Comparison of ENCODE assay signal across 1 cellular context in the genomic region with DNA sequence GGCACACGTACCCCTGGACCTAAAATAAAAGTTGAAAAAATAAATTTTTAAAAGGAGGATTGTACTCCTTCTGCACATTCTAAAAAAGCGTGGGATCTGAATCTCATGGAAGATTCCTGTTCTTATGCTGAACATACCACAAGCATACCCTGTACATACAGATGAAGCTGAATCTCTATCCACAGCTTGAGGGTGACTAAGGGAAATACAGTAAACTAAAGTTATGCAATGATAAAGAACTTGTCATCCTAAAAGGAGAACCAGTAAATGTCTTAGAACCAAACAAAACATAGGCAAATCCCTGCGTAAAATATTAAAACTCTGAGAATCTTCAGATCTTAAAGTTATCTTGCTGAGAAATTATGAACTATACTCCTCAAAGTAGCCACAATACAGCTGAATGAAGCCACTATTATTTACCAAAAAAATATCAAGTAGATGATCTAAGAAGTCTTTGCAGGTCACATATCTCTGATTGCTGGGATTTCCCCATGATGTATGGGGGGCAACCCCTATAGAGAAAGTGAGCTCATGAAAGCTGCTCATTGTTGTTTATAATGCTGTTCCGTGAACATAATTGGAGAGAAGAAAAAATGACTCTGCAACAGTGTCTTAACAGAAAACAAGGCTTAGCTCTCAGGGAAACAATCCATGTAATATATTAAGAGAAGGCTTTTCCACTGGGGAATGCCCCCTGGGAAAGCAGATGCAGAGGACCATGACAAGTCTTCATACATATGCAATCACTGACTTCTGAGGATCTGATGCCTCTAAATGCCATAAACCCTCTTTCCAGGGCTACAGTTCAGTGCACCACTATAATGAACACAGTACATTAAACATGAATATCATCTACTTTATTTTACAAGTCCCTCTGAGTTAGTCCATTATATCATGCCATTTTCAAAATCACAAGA.
A peak's percentile ranks its signal among the peaks of the same experiment; 100 is the strongest.
TF ChIP-seq lines count a peak whose summit lies in the region.

No MANE protein-coding gene starts in this region.

TF ChIP-seq in K562, 482 proteins besides CTCF, POLR2A, EP300 and RAD21 (continued from another document and continues in another):
- no peak for TF ChIP-seq E4F1 (CRISPR knock-in tag; IDR thresholded peaks at IDR 0.05; ENCODE audit: borderline replicate concordance)
- TF ChIP-seq MAFF (IDR thresholded peaks at IDR 0.05; ENCODE audit: low read length), result peak; percentile 71; the same call in 1 of the 2 replicates
- TF ChIP-seq HNRNPK (IDR thresholded peaks at IDR 0.05; ENCODE audit: low read depth, low read length, poor library complexity, severe bottlenecking), result no peak
- TF ChIP-seq MAX (CRISPR knock-in tag; IDR thresholded peaks at IDR 0.05), result no peak
- peak; percentile 18; the same call in 1 of the 2 replicates for TF ChIP-seq SP1 (CRISPR knock-in tag; IDR thresholded peaks at IDR 0.05)
- no peak for TF ChIP-seq NONO (IDR thresholded peaks at IDR 0.05; ENCODE audit: low read depth in 2 of 2, low read length in 1 of 2)
- peak; percentile 70 for TF ChIP-seq MAFK (IDR thresholded peaks at IDR 0.05; ENCODE audit: low read length)
- TF ChIP-seq, protein P1, sequence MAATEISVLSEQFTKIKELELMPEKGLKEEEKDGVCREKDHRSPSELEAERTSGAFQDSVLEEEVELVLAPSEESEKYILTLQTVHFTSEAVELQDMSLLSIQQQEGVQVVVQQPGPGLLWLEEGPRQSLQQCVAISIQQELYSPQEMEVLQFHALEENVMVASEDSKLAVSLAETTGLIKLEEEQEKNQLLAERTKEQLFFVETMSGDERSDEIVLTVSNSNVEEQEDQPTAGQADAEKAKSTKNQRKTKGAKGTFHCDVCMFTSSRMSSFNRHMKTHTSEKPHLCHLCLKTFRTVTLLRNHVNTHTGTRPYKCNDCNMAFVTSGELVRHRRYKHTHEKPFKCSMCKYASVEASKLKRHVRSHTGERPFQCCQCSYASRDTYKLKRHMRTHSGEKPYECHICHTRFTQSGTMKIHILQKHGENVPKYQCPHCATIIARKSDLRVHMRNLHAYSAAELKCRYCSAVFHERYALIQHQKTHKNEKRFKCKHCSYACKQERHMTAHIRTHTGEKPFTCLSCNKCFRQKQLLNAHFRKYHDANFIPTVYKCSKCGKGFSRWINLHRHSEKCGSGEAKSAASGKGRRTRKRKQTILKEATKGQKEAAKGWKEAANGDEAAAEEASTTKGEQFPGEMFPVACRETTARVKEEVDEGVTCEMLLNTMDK (IDR thresholded peaks at IDR 0.05; ENCODE audit: borderline replicate concordance, insufficient read depth, low read depth, low read length, poor library complexity, severe bottlenecking), result no peak
- no peak for TF ChIP-seq CXXC5 (CRISPR knock-in tag; IDR thresholded peaks at IDR 0.05)
- no peak for TF ChIP-seq BRD4 (IDR thresholded peaks at IDR 0.05)
- no peak for TF ChIP-seq ZNF408 (CRISPR knock-in tag; IDR thresholded peaks at IDR 0.05; ENCODE audit: low read depth)
- TF ChIP-seq ZNF512 (tag; IDR thresholded peaks at IDR 0.05), result no peak
- no peak for TF ChIP-seq MCM2 (IDR thresholded peaks at IDR 0.05; ENCODE audit: low read depth)
- TF ChIP-seq, protein P2, sequence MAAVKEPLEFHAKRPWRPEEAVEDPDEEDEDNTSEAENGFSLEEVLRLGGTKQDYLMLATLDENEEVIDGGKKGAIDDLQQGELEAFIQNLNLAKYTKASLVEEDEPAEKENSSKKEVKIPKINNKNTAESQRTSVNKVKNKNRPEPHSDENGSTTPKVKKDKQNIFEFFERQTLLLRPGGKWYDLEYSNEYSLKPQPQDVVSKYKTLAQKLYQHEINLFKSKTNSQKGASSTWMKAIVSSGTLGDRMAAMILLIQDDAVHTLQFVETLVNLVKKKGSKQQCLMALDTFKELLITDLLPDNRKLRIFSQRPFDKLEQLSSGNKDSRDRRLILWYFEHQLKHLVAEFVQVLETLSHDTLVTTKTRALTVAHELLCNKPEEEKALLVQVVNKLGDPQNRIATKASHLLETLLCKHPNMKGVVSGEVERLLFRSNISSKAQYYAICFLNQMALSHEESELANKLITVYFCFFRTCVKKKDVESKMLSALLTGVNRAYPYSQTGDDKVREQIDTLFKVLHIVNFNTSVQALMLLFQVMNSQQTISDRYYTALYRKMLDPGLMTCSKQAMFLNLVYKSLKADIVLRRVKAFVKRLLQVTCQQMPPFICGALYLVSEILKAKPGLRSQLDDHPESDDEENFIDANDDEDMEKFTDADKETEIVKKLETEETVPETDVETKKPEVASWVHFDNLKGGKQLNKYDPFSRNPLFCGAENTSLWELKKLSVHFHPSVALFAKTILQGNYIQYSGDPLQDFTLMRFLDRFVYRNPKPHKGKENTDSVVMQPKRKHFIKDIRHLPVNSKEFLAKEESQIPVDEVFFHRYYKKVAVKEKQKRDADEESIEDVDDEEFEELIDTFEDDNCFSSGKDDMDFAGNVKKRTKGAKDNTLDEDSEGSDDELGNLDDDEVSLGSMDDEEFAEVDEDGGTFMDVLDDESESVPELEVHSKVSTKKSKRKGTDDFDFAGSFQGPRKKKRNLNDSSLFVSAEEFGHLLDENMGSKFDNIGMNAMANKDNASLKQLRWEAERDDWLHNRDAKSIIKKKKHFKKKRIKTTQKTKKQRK (IDR thresholded peaks at IDR 0.05; ENCODE audit: borderline replicate concordance, low read depth, low read length), result no peak
- no peak for TF ChIP-seq NCOA2 (IDR thresholded peaks at IDR 0.05; ENCODE audit: partially characterized antibody in 2 of 2)
- TF ChIP-seq ZNF354B (CRISPR knock-in tag; IDR thresholded peaks at IDR 0.05), result no peak
- TF ChIP-seq NFE2L1 (tag; IDR thresholded peaks at IDR 0.05; ENCODE audit: borderline replicate concordance, low read depth), result peak; percentile 48; the same call in 1 of the 2 replicates
- TF ChIP-seq PHB (CRISPR knock-in tag; IDR thresholded peaks at IDR 0.05), result no peak
- no peak for TF ChIP-seq ZNF263 (CRISPR knock-in tag; IDR thresholded peaks at IDR 0.05; ENCODE audit: borderline replicate concordance)
- no peak for TF ChIP-seq ZNF24 (IDR thresholded peaks at IDR 0.05)
- no peak for TF ChIP-seq POLR2H (tag; IDR thresholded peaks at IDR 0.05; ENCODE audit: low read depth)
- no peak for TF ChIP-seq FOXK1 (CRISPR knock-in tag; IDR thresholded peaks at IDR 0.05; ENCODE audit: borderline replicate concordance)
- peak; percentile 89 for TF ChIP-seq CEBPB (tag; IDR thresholded peaks at IDR 0.05)
- TF ChIP-seq JUND (IDR thresholded peaks at IDR 0.05; ENCODE audit: borderline replicate concordance, low read depth, low read length), result no peak
- TF ChIP-seq JUND (tag; IDR thresholded peaks at IDR 0.05; ENCODE audit: borderline replicate concordance, low read depth, low read length), result peak; percentile 37; the same call in 1 of the 3 replicates
- TF ChIP-seq ZBTB1 (CRISPR knock-in tag; IDR thresholded peaks at IDR 0.05; ENCODE audit: borderline replicate concordance, low read depth), result no peak
- no peak for TF ChIP-seq NELFE (IDR thresholded peaks at IDR 0.05; ENCODE audit: insufficient read depth, insufficient read length)
- TF ChIP-seq TAL1 (IDR thresholded peaks at IDR 0.05), result peak; percentile 54; the same call in 1 of the 2 replicates
- no peak for TF ChIP-seq ZNF57 (CRISPR knock-in tag; IDR thresholded peaks at IDR 0.05)
- no peak for TF ChIP-seq ZNF76 (CRISPR knock-in tag; IDR thresholded peaks at IDR 0.05; ENCODE audit: borderline replicate concordance)
- peak; percentile 71; the same call in 1 of the 2 replicates for TF ChIP-seq C11orf30 (IDR thresholded peaks at IDR 0.05; ENCODE audit: low read depth)
- TF ChIP-seq, protein P3, sequence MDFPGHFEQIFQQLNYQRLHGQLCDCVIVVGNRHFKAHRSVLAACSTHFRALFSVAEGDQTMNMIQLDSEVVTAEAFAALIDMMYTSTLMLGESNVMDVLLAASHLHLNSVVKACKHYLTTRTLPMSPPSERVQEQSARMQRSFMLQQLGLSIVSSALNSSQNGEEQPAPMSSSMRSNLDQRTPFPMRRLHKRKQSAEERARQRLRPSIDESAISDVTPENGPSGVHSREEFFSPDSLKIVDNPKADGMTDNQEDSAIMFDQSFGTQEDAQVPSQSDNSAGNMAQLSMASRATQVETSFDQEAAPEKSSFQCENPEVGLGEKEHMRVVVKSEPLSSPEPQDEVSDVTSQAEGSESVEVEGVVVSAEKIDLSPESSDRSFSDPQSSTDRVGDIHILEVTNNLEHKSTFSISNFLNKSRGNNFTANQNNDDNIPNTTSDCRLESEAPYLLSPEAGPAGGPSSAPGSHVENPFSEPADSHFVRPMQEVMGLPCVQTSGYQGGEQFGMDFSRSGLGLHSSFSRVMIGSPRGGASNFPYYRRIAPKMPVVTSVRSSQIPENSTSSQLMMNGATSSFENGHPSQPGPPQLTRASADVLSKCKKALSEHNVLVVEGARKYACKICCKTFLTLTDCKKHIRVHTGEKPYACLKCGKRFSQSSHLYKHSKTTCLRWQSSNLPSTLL (IDR thresholded peaks at IDR 0.05), result no peak
- TF ChIP-seq TSC22D4 (tag; IDR thresholded peaks at IDR 0.05), result no peak
- no peak for TF ChIP-seq TEAD1 (CRISPR knock-in tag; IDR thresholded peaks at IDR 0.05)
- peak; percentile 43 for TF ChIP-seq CBFA2T2 (conservative IDR thresholded peaks at IDR 0.05)
- TF ChIP-seq RBM39 (optimal IDR thresholded peaks at IDR 0.05; ENCODE audit: low read depth, low read length), result no peak
- TF ChIP-seq ETV5 (CRISPR knock-in tag; IDR thresholded peaks at IDR 0.05; ENCODE audit: low read depth), result no peak
- TF ChIP-seq TRIM24 (IDR thresholded peaks at IDR 0.05), result peak; percentile 56 to 59; a peak in 3 of 4 replicates
- TF ChIP-seq ZNF75A (CRISPR knock-in tag; IDR thresholded peaks at IDR 0.05), result no peak
- peak; percentile 70; the same call in 1 of the 2 replicates for TF ChIP-seq DPF2 (IDR thresholded peaks at IDR 0.05)
- no peak for TF ChIP-seq ZNF324 (CRISPR knock-in tag; IDR thresholded peaks at IDR 0.05)
- TF ChIP-seq ZNF444 (CRISPR knock-in tag; IDR thresholded peaks at IDR 0.05), result no peak
- no peak for TF ChIP-seq CBX3 (IDR thresholded peaks at IDR 0.05; ENCODE audit: borderline replicate concordance in 1 of 2, low read length in 2 of 2)
- no peak for TF ChIP-seq GABPB2 (CRISPR knock-in tag; conservative IDR thresholded peaks at IDR 0.05)
- no peak for TF ChIP-seq NFIX (CRISPR knock-in tag; IDR thresholded peaks at IDR 0.05; ENCODE audit: low read depth)
- peak; percentile 94 for TF ChIP-seq MAFG (tag; conservative IDR thresholded peaks at IDR 0.05)
- TF ChIP-seq, protein P4, sequence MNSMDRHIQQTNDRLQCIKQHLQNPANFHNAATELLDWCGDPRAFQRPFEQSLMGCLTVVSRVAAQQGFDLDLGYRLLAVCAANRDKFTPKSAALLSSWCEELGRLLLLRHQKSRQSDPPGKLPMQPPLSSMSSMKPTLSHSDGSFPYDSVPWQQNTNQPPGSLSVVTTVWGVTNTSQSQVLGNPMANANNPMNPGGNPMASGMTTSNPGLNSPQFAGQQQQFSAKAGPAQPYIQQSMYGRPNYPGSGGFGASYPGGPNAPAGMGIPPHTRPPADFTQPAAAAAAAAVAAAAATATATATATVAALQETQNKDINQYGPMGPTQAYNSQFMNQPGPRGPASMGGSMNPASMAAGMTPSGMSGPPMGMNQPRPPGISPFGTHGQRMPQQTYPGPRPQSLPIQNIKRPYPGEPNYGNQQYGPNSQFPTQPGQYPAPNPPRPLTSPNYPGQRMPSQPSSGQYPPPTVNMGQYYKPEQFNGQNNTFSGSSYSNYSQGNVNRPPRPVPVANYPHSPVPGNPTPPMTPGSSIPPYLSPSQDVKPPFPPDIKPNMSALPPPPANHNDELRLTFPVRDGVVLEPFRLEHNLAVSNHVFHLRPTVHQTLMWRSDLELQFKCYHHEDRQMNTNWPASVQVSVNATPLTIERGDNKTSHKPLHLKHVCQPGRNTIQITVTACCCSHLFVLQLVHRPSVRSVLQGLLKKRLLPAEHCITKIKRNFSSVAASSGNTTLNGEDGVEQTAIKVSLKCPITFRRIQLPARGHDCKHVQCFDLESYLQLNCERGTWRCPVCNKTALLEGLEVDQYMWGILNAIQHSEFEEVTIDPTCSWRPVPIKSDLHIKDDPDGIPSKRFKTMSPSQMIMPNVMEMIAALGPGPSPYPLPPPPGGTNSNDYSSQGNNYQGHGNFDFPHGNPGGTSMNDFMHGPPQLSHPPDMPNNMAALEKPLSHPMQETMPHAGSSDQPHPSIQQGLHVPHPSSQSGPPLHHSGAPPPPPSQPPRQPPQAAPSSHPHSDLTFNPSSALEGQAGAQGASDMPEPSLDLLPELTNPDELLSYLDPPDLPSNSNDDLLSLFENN (IDR thresholded peaks at IDR 0.05; ENCODE audit: low read depth in 2 of 2, low read length in 2 of 2), result no peak
- no peak for TF ChIP-seq ZNF778 (CRISPR knock-in tag; IDR thresholded peaks at IDR 0.05)
- peak; percentile 69 for TF ChIP-seq TEAD4 (IDR thresholded peaks at IDR 0.05; ENCODE audit: low read length)
- TF ChIP-seq TEAD4 (CRISPR knock-in tag; IDR thresholded peaks at IDR 0.05; ENCODE audit: borderline replicate concordance), result no peak
